Comparison of ENCODE assay signal across 24 cellular contexts in genomic region chr13:36520111-36520510, GRCh38.
"Had no signal": no experiment of that assay in that cellular context is flagged by ENCODE, and none has a peak within 500 bp of the region (broad histone marks: within the 10 kb centered on the region; RNA-seq: fewer than 3 reads in every experiment).

No MANE protein-coding gene starts in this region.

- H2AFZ ChIP-seq: hepatocyte had no signal

- H3K4me1 Mint-ChIP-seq: activated T-helper 17 cell treated with anti-CD3 and anti-CD28 coated beads, Interleukin-2, amount 50 U/mL, for 72 hours; mesothelial cell of epicardium; naive thymus-derived CD4-positive, alpha-beta T cell had no signal

- H3K9me3 ChIP-seq: body of pancreas, colonic mucosa, gastroesophageal sphincter, testis, transverse colon had no signal

- H3K27me3 Mint-ChIP-seq: activated CD4-positive, alpha-beta memory T cell treated with anti-CD3 and anti-CD28 coated beads for 36 hours; activated T-cell treated with anti-CD3 and anti-CD28 coated beads, Interleukin-2, amount 50 U/mL, for 24 hours had no signal

- H3K36me3 ChIP-seq: colonic mucosa, gastroesophageal sphincter, transverse colon had no signal

- H3K27ac ChIP-seq: body of pancreas, colonic mucosa, gastroesophageal sphincter, hepatocyte, testis, transverse colon had no signal

- H3K4me2 ChIP-seq: hepatocyte had no signal

- H3K27ac Mint-ChIP-seq: activated CD4-positive, alpha-beta memory T cell treated with anti-CD3 and anti-CD28 coated beads for 36 hours; activated T-cell treated with anti-CD3 and anti-CD28 coated beads, Interleukin-2, amount 50 U/mL, for 24 hours; activated T-helper 17 cell treated with anti-CD3 and anti-CD28 coated beads, Interleukin-2, amount 50 U/mL, for 72 hours; mesothelial cell of epicardium; naive thymus-derived CD4-positive, alpha-beta T cell had no signal

- H3K79me2 ChIP-seq: hepatocyte had no signal

- H3K9me3 Mint-ChIP-seq: activated CD4-positive, alpha-beta memory T cell treated with anti-CD3 and anti-CD28 coated beads for 36 hours; activated T-cell treated with anti-CD3 and anti-CD28 coated beads, Interleukin-2, amount 50 U/mL, for 24 hours; activated T-helper 17 cell treated with anti-CD3 and anti-CD28 coated beads, Interleukin-2, amount 50 U/mL, for 72 hours had no signal

- H3K4me1 ChIP-seq: body of pancreas, colonic mucosa, gastroesophageal sphincter, testis, transverse colon had no signal

- DNase-seq: activated CD4-positive, alpha-beta memory T cell treated with anti-CD3 and anti-CD28 coated beads for 36 hours; activated CD4-positive, alpha-beta T cell treated with anti-CD3 and anti-CD28 coated beads for 48 hours; activated CD8-positive, alpha-beta memory T cell treated with anti-CD3 and anti-CD28 coated beads, Interleukin-2, amount 50 U/mL, for 48 hours; activated gamma-delta T cell treated with Interleukin-2 at 50 U/mL for 16 hours; activated naive CD4-positive, alpha-beta T cell treated with anti-CD3 and anti-CD28 coated beads, Interleukin-2, amount 50 U/mL, for 16 hours; activated T-cell treated with anti-CD3 and anti-CD28 coated beads, Interleukin-2, amount 50 U/mL, for 24 hours; amygdala; body of pancreas; colonic mucosa; effector CD8-positive, alpha-beta T cell; erythroblast; left cardiac atrium; left ventricle myocardium superior; mammary epithelial cell; naive thymus-derived CD4-positive, alpha-beta T cell; right cardiac atrium; stimulated activated CD4-positive, alpha-beta T cell treated with anti-CD3 and anti-CD28 coated beads, Interleukin-2, amount 100 ng/mL, for 48 hours; stimulated activated naive CD8-positive, alpha-beta T cell treated with anti-CD3 and anti-CD28 coated beads, Interleukin-15, Interleukin-2, amounts not matched to agents 100 U/mL and 50 U/mL, for 24 hours; testis; transverse colon had no signal

- H3K4me3 ChIP-seq: body of pancreas, colonic mucosa, gastroesophageal sphincter, hepatocyte, testis, transverse colon had no signal

- H3K27me3 ChIP-seq: body of pancreas, colonic mucosa, gastroesophageal sphincter, hepatocyte, testis, transverse colon had no signal

- ATAC-seq: activated T-helper 17 cell treated with anti-CD3 and anti-CD28 coated beads, Interleukin-2, amount 50 U/mL, for 72 hours; body of pancreas; gastroesophageal sphincter; left cardiac atrium; left ventricle myocardium superior; naive thymus-derived CD4-positive, alpha-beta T cell; right cardiac atrium; stimulated activated naive CD8-positive, alpha-beta T cell treated with anti-CD3 and anti-CD28 coated beads, Interleukin-15, Interleukin-2, amounts not matched to agents 100 U/mL and 50 U/mL, for 24 hours had no signal

- H3K36me3 Mint-ChIP-seq: activated CD4-positive, alpha-beta memory T cell treated with anti-CD3 and anti-CD28 coated beads for 36 hours; mesothelial cell of epicardium; naive thymus-derived CD4-positive, alpha-beta T cell had no signal

- H3K4me3 Mint-ChIP-seq: activated CD4-positive, alpha-beta memory T cell treated with anti-CD3 and anti-CD28 coated beads for 36 hours; activated T-cell treated with anti-CD3 and anti-CD28 coated beads, Interleukin-2, amount 50 U/mL, for 24 hours; activated T-helper 17 cell treated with anti-CD3 and anti-CD28 coated beads, Interleukin-2, amount 50 U/mL, for 72 hours; mesothelial cell of epicardium; naive thymus-derived CD4-positive, alpha-beta T cell had no signal
